In genomic region chr1:242946206-242946605, GRCh38 we compare ENCODE assay signal across 35 cellular contexts.
"Had no signal": no experiment of that assay in that cellular context is flagged by ENCODE, and none has a peak within 500 bp of the region (broad histone marks: within the 10 kb centered on the region; RNA-seq: fewer than 3 reads in every experiment).

No MANE protein-coding gene starts in this region.

- H3K27ac ChIP-seq: KMS-11 had no signal

- H3K4me2 ChIP-seq: KMS-11 had no signal

- H3K9me3 ChIP-seq: MG63 had no signal

- H3K9ac ChIP-seq: KMS-11 had no signal

- H3K36me3 ChIP-seq: MG63 had no signal

- H3K27me3 ChIP-seq: MG63 had no signal

- H3K4me3 ChIP-seq: MG63 had no signal

- DNase-seq: Karpas-422, Kasumi-1, MG63, MM.1S, MV-4-11, NCI-H1048, NCI-H1092, NCI-H1092 treated with DMSO at 0.1 percent for 48 hours, NCI-H1105, NCI-H1105 treated with DMSO at 0.1 percent for 48 hours, NCI-H1417, NCI-H1417 treated with DMSO at 0.1 percent for 48 hours, NCI-H1436, NCI-H1436 treated with DMSO at 0.1 percent for 48 hours, NCI-H146, NCI-H1694, NCI-H1694 treated with DMSO at 0.1 percent for 48 hours, NCI-H187, NCI-H187 treated with DMSO at 0.1 percent for 48 hours, NCI-H1930, NCI-H2029, NCI-H2029 treated with DMSO at 0.1 percent for 48 hours, NCI-H2081, NCI-H2081 treated with DMSO at 0.1 percent for 48 hours, NCI-H2107, NCI-H2171, NCI-H2171 treated with DMSO at 0.1 percent for 48 hours, NCI-H2227 treated with DMSO at 0.1 percent for 48 hours, NCI-H226, NCI-H446, NCI-H446 treated with DMSO at 0.1 percent for 48 hours, NCI-H510A, NCI-H510A treated with DMSO at 0.1 percent for 48 hours, NCI-H524 had no signal
